In the genomic region with DNA sequence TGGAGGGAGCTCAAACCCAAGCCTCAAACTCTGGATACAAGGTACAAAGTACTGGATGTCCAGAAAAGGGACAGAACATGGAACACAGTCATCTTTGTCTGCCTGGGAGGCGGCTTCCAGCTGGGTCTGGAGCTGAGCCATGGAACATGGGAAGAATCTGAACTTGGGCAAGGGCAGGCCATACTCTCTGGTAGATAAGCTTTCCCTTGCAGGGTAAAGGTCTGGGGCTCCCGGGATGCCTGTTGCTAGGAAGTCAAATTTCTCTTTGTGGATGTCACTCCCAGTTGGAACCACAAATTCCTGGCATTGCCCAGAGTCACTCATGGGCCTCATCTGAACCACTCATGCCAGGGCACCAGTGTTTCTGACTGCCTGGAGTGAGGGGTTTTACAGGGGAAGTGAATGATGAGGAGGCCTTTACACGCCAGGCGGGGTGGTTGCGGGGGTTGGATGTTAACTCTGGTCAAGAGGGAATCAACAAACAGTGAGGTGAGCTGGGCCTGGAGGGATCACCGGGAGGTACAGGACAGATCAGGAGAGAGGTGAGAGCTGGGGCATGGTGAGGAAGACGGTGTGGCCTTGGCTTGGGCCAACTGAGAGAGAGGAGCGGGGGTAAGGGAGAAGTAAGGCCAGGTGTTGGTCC, we compare ENCODE assay signal across 9 cellular contexts. TPM values are rescaled to one million over a fixed set of nuclear protein-coding genes. Genes with fewer than 3 reads are reported as not detected.
DNase-seq lines count a peak whose midpoint lies in the region; ATAC-seq and TF ChIP-seq lines count a peak whose summit lies in the region.
"Had no signal": no experiment of that assay in that cellular context is flagged by ENCODE, and none has a peak within 500 bp of the region (broad histone marks: within the 10 kb centered on the region; RNA-seq: fewer than 3 reads in every experiment).

No MANE protein-coding gene starts in this region.

- peaks cover 8% of the 10 kb centered on the region for H3K4me1 Mint-ChIP-seq in endodermal cell

- no peak for TF ChIP-seq CTCF in 22Rv1 (IDR thresholded peaks at IDR 0.05)
- TF ChIP-seq CTCF in endodermal cell (conservative IDR thresholded peaks at IDR 0.05): no peak

- no peaks in the 10 kb centered on the region for H3K4me1 ChIP-seq in endodermal cell (ENCODE audit: control insufficient read depth, insufficient read depth, low read length)
- peaks cover 17 to 44% of the 10 kb centered on the region in 2 donors for H3K4me1 ChIP-seq in muscle layer of duodenum (ENCODE audit: control insufficient read depth in 1 of 2, insufficient read depth in 2 of 2, low read length in 2 of 2)

- H3K36me3 Mint-ChIP-seq in endodermal cell (ENCODE audit: low read depth): peaks cover 36% of the 10 kb centered on the region

- H3K27ac Mint-ChIP-seq in endodermal cell: peak overlapping the region; percentile 1

- no peaks in the 10 kb centered on the region for H3K9me3 ChIP-seq in endodermal cell (ENCODE audit: control insufficient read depth, low read length)
- H3K9me3 ChIP-seq in muscle layer of duodenum (ENCODE audit: control insufficient read depth in 1 of 2, low read length in 2 of 2): no peaks in the 10 kb centered on the region

- no peak overlapping the region for H3K9ac ChIP-seq in endodermal cell (ENCODE audit: extremely low read depth, low read length, poor library complexity, severe bottlenecking)

- no peak overlapping the region for H3K4me3 Mint-ChIP-seq in endodermal cell

- peaks cover 7% of the 10 kb centered on the region for H3K27me3 ChIP-seq in endodermal cell (ENCODE audit: control insufficient read depth, insufficient read depth, low read length, poor library complexity, severe bottlenecking)
- H3K27me3 ChIP-seq in muscle layer of duodenum (ENCODE audit: low read depth, low read length): no peaks in the 10 kb centered on the region

- H3K27me3 Mint-ChIP-seq in endodermal cell (ENCODE audit: insufficient read depth): peaks cover 4% of the 10 kb centered on the region

- H3K36me3 ChIP-seq in endodermal cell (ENCODE audit: control insufficient read depth, insufficient read depth, low read length): peaks cover 34% of the 10 kb centered on the region
- H3K36me3 ChIP-seq in muscle layer of duodenum (ENCODE audit: control insufficient read depth in 1 of 2, insufficient read depth in 2 of 2, low read length in 2 of 2): peaks cover 33 to 48% of the 10 kb centered on the region in 2 donors

- ATAC-seq in GM21737 (IDR thresholded peaks at IDR 0.05; ENCODE audit: unreplicated experiment): no peak

- H3K4me3 ChIP-seq in endodermal cell (ENCODE audit: low read length): no peak overlapping the region
- no peak overlapping the region for H3K4me3 ChIP-seq in muscle layer of duodenum (ENCODE audit: low read depth in 1 of 2, low read length in 2 of 2)

- peak overlapping the region; percentile 41 for H3K27ac ChIP-seq in 22Rv1
- H3K27ac ChIP-seq in endodermal cell (ENCODE audit: low read depth, low read length): no peak overlapping the region
- peak overlapping the region; percentile 28 for H3K27ac ChIP-seq in muscle layer of duodenum (ENCODE audit: low read length)

- peak; percentile 82 for DNase-seq in HuH-7.5 (ENCODE audit: low spot score)
- DNase-seq in endodermal cell: peak; percentile 54
- DNase-seq in activated CD4-positive, CD25-positive, alpha-beta regulatory T cell (lab: John Stamatoyannopoulos, UW): no peak
- no peak for DNase-seq in SW 1271 (lab: John Stamatoyannopoulos, UW)
- no peak for DNase-seq in cerebellar nuclear complex (lab: John Stamatoyannopoulos, UW)
- DNase-seq: DND-41 had no signal

- no peaks in the 10 kb centered on the region for H3K9me3 Mint-ChIP-seq in endodermal cell

- WGBS in endodermal cell (ENCODE audit: insufficient coverage in 1 of 2, insufficient read length in 1 of 2), 2 experiments: 95 to 100% methylated on average over 3 to 8 of the region's 8 CpGs

RNA-seq across cellular contexts. Expression of gene FTH1, which starts 5.7 kb away (rescaled TPM):
- total RNA-seq in endodermal cell: 1,000 to 10,000 TPM; 2,226 to 2,809 TPM
- polyA plus RNA-seq in endodermal cell (2013, experiment 1 of 2): 2,223 TPM
- 2,173 TPM for polyA plus RNA-seq in endodermal cell (2013, experiment 2 of 2)

RNA-seq across cellular contexts. Expression of gene BEST1, which starts 11.5 kb away (rescaled TPM):
- under 1 TPM; 0.26 to 0.40 TPM for total RNA-seq in endodermal cell
- 0.82 TPM for polyA plus RNA-seq in endodermal cell (2013, experiment 1 of 2)
- 0.75 TPM for polyA plus RNA-seq in endodermal cell (2013, experiment 2 of 2)

RNA-seq across cellular contexts. Expression of gene RAB3IL1, which starts 44.3 kb away (rescaled TPM):
- total RNA-seq in endodermal cell: 10 to 100 TPM in 1 of 2 donors, 1 to 10 TPM in 1; 9.7 to 14.9 TPM
- polyA plus RNA-seq in endodermal cell (2013, experiment 1 of 2): 8.2 TPM
- 3.6 TPM for polyA plus RNA-seq in endodermal cell (2013, experiment 2 of 2)

Comparison
In these comparisons a context has a peak if more than half of its experiments do, and no peak if none do; other contexts are left out.
1. DNase-seq: peak in HuH-7.5 (single experiment) and endodermal cell (single experiment); none in activated CD4-positive, CD25-positive, alpha-beta regulatory T cell (0 of 4), SW 1271 (0 of 2) and cerebellar nuclear complex (0 of 2).